Comparison of ENCODE assay signal across 8 cellular contexts in genomic region chr5:23033864-23034263, GRCh38.
"Had no signal": no experiment of that assay in that cellular context is flagged by ENCODE, and none has a peak within 500 bp of the region (broad histone marks: within the 10 kb centered on the region; RNA-seq: fewer than 3 reads in every experiment).

No MANE protein-coding gene starts in this region.

- H3K4me2 ChIP-seq: KMS-11 had no signal

- DNase-seq: IMR-90, Karpas-422, KBM-7, KG1 had no signal

- FAIRE-seq: HTR-8/SVneo, K562 had no signal

- H3K9ac ChIP-seq: KMS-11 had no signal

- ATAC-seq: K562 had no signal

- H3K4me3 ChIP-seq: K562 had no signal

- H3K27ac ChIP-seq: HL-60, KMS-11 had no signal
